In the genomic region with DNA sequence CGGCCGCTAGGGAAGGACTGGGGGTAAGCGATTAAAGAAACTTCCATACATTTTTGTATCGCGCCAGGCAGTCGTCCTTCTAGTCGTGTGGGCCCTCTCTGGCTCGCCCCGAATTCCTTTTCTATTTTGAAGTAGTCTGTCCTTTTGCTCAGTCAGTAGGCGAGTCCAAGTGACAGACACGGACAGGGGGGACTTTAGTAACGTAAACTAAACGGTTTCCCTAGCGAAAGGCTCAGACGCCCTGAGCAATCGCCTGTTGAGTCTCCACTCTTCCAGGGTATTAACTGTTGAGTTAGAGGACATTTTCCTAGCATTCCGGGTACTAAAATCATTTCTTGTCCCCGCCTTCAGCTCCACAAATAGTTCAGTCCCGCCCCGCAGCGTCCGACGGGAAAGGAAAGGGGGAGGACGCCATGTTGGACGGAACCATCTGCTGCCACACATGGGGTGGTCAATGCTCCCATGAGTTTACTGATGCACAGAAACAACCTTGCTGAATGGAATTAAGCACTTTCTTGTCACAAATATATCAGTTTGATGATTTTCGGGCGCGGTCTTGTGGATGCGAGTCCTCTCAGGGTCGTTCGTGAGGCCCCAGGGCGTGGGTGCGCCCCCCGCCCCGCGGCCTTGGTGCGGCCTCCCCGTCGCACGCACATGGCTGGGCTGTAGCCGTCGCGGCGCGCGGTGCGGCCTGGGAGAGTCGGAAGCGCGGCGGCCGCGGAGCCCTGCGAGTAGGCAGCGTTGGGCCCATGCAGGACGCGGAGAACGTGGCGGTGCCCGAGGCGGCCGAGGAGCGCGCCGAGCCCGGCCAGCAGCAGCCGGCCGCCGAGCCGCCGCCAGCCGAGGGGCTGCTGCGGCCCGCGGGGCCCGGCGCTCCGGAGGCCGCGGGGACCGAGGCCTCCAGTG, we compare ENCODE assay signal across 8 cellular contexts. TPM values are rescaled to one million over a fixed set of nuclear protein-coding genes. Genes with fewer than 3 reads are reported as not detected.
A peak's percentile ranks its signal among the peaks of the same experiment; 100 is the strongest.
DNase-seq lines count a peak whose midpoint lies in the region; ATAC-seq, FAIRE-seq and TF ChIP-seq lines count a peak whose summit lies in the region.

A gene (plus strand): TSS at position 655 of the 906 bp plus-strand sequence. CDS start 95 bp downstream, at position 750.

- peak within 1 kb of the TSS; percentile 99 for H3K9ac ChIP-seq in astrocyte (ENCODE audit: low read length)
- H3K9ac ChIP-seq in rectal smooth muscle tissue (ENCODE audit: low read length) = peak within 1 kb of the TSS; percentile 100

- peaks cover 44% of the 10 kb centered on the region for H4K20me1 ChIP-seq in astrocyte (ENCODE audit: insufficient read depth, low read length)
- peaks cover 38% of the 10 kb centered on the region for H4K20me1 ChIP-seq in hepatocyte (ENCODE audit: insufficient read depth, poor library complexity, severe bottlenecking)

- TF ChIP-seq POLR2A in vagina (IDR thresholded peaks at IDR 0.05) = peak in 1 of 2 donors; percentile 21

- H2AFZ ChIP-seq in astrocyte (ENCODE audit: low read depth, low read length) (peak within 1 kb of the TSS; percentile 96), hepatocyte (peak within 1 kb of the TSS; percentile 72)

- no peak for FAIRE-seq in astrocyte (lab: Jason Lieb, UNC)

- DNase-seq in NCI-H2029 treated with DMSO at 0.1 percent for 48 hours (lab: John Stamatoyannopoulos, UW) = peak; percentile 94
- peak; percentile 80 for DNase-seq in T-helper 22 cell (ENCODE audit: low read depth)
- DNase-seq in astrocyte (ENCODE audit: low read depth) = peak; percentile 91
- peak; percentile 95 for DNase-seq in hepatocyte (ENCODE audit: low spot score)
- DNase-seq in vagina (ENCODE audit: extremely low spot score in 2 of 2) = peak in 1 of 2 donors; percentile 92

- no peaks in the 10 kb centered on the region for H3K9me2 ChIP-seq in hepatocyte (replicated peaks; ENCODE audit: insufficient read depth)

- no peak for TF ChIP-seq CTCF in astrocyte (IDR thresholded peaks at IDR 0.05; ENCODE audit: insufficient read depth, low read depth, low read length)
- TF ChIP-seq CTCF in hepatocyte (IDR thresholded peaks at IDR 0.05; ENCODE audit: poor library complexity) = no peak
- TF ChIP-seq CTCF in vagina (IDR thresholded peaks at IDR 0.05) = peak in 1 of 3 experiments; percentile 6

- H3K27me3 Mint-ChIP-seq in astrocyte (ENCODE audit: low read depth, unreplicated experiment) = no peaks in the 10 kb centered on the region

- H3K4me2 ChIP-seq in astrocyte (ENCODE audit: low read length) (peak within 1 kb of the TSS; percentile 89), hepatocyte (peak within 1 kb of the TSS; percentile 94)

- intact Hi-C loops in vagina (cut with DNase I) = loop anchor here (10.0 kb wide), 1 partner anchor 780 kb away; a partner anchor contains a TSS

- peak within 1 kb of the TSS; percentile 81 for H3K4me3 ChIP-seq in astrocyte (ENCODE audit: insufficient read depth, low read depth, low read length)
- H3K4me3 ChIP-seq in hepatocyte = peak within 1 kb of the TSS; percentile 98
- peak within 1 kb of the TSS; percentile 91 for H3K4me3 ChIP-seq in rectal smooth muscle tissue (ENCODE audit: low read length)
- peak within 1 kb of the TSS; percentile 99 to 100 for H3K4me3 ChIP-seq in vagina

- H3K36me3 Mint-ChIP-seq in astrocyte (ENCODE audit: low read depth, unreplicated experiment) = peaks cover 3% of the 10 kb centered on the region

- peaks cover 52% of the 10 kb centered on the region for H3K79me2 ChIP-seq in astrocyte (ENCODE audit: insufficient read depth, low read length)
- peaks cover 58% of the 10 kb centered on the region for H3K79me2 ChIP-seq in hepatocyte

- H3K27me3 ChIP-seq in astrocyte (ENCODE audit: insufficient read depth, low read length) = no peaks in the 10 kb centered on the region
- no peaks in the 10 kb centered on the region for H3K27me3 ChIP-seq in hepatocyte
- H3K27me3 ChIP-seq in rectal smooth muscle tissue (ENCODE audit: control insufficient read depth, insufficient read depth, low read length) = no peaks in the 10 kb centered on the region
- no peaks in the 10 kb centered on the region for H3K27me3 ChIP-seq in vagina

- under 1% methylated on average over 73 of the region's 81 CpGs for WGBS in hepatocyte (ENCODE audit: low lambda C conversion rate, missing lambda C conversion rate)

- H3K9me3 ChIP-seq in astrocyte (ENCODE audit: insufficient read depth, low read depth, low read length) (no peaks in the 10 kb centered on the region), hepatocyte (ENCODE audit: low read depth) (no peaks in the 10 kb centered on the region), vagina (no peaks in the 10 kb centered on the region)

- H3K27ac Mint-ChIP-seq in astrocyte (ENCODE audit: unreplicated experiment) = peak within 1 kb of the TSS; percentile 100

- peak within 1 kb of the TSS; percentile 100 for H3K27ac ChIP-seq in astrocyte (ENCODE audit: low read depth, low read length)
- H3K27ac ChIP-seq in hepatocyte = peak within 1 kb of the TSS; percentile 96
- peak within 1 kb of the TSS; percentile 100 for H3K27ac ChIP-seq in rectal smooth muscle tissue (ENCODE audit: low read depth, low read length)
- peak within 1 kb of the TSS; percentile 99 for H3K27ac ChIP-seq in vagina

- no peaks in the 10 kb centered on the region for H3K9me3 Mint-ChIP-seq in astrocyte (ENCODE audit: unreplicated experiment)

- H3K36me3 ChIP-seq in astrocyte (ENCODE audit: insufficient read depth, low read length) = peaks cover 6% of the 10 kb centered on the region
- H3K36me3 ChIP-seq in hepatocyte (replicated peaks; ENCODE audit: insufficient read depth, low read depth) = no peaks in the 10 kb centered on the region
- H3K36me3 ChIP-seq in rectal smooth muscle tissue (ENCODE audit: control insufficient read depth, insufficient read depth, low read length) = no peaks in the 10 kb centered on the region
- no peaks in the 10 kb centered on the region for H3K36me3 ChIP-seq in vagina

- ATAC-seq in GM18511 (IDR thresholded peaks at IDR 0.05; ENCODE audit: unreplicated experiment) (peak; percentile 87), HG03025 (IDR thresholded peaks at IDR 0.05; ENCODE audit: low FRiP score, unreplicated experiment) (peak; percentile 84)

- H3K4me1 ChIP-seq in astrocyte (ENCODE audit: insufficient read depth, low read length) = peaks cover 13% of the 10 kb centered on the region
- H3K4me1 ChIP-seq in hepatocyte (ENCODE audit: insufficient read depth) = peaks cover 21% of the 10 kb centered on the region
- H3K4me1 ChIP-seq in rectal smooth muscle tissue (ENCODE audit: control insufficient read depth, insufficient read depth, low read length) = peaks cover 14% of the 10 kb centered on the region
- H3K4me1 ChIP-seq in vagina = peaks cover 53% of the 10 kb centered on the region

- peak within 1 kb of the TSS; percentile 94 for H3K4me3 Mint-ChIP-seq in astrocyte (ENCODE audit: unreplicated experiment)

- H3K4me1 Mint-ChIP-seq in astrocyte (ENCODE audit: low read depth, unreplicated experiment) = peaks cover 4% of the 10 kb centered on the region

RNA-seq across cellular contexts. Expression of the gene that starts here (rescaled TPM):
- total RNA-seq in astrocyte (198 and 213 TPM in 2 replicates), hepatocyte (122 and 131 TPM in 2 replicates), vagina (90.8 TPM)
- polyA plus RNA-seq in hepatocyte = 139 and 145 TPM in 2 replicates
